23 cellular contexts compared by ENCODE assay signal in the genomic region with DNA sequence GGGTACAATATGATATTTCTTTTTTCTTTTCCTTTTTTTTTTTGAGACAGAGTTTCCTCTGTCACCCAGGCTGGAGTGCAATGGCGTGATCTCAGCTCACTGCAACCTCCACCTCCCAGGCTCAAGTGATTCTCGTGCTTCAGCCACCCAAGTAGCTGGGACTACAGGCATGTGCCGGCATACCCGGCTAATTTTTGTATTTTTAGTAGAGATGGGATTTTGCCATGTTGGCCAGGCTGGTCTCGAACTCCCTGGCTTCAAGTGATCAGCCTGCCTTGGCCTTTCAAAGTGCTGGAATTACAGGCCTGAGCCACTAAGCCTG. TPM values are rescaled to one million over a fixed set of nuclear protein-coding genes. Genes with fewer than 3 reads are reported as not detected.
"Had no signal": no experiment of that assay in that cellular context is flagged by ENCODE, and none has a peak within 500 bp of the region (broad histone marks: within the 10 kb centered on the region; RNA-seq: fewer than 3 reads in every experiment).

No MANE protein-coding gene starts in this region.

RNA-seq across cellular contexts. Expression of gene CALHM1, which starts 41.6 kb away (rescaled TPM):
- total RNA-seq: left cardiac atrium; left lobe of liver; left ventricle myocardium superior; lung microvascular endothelial cell; mesenteric fat pad; mucosa of descending colon; myocyte; naive thymus-derived CD4-positive, alpha-beta T cell; natural killer cell treated with Interleukin-12 subunit alpha and Interleukin-12 subunit beta and Interleukin-15 and Interleukin-18, amount 100 ng/mL, for 72 hours; occipital lobe; osteocyte; posterior vena cava; pulmonary artery endothelial cell; renal cortical epithelial cell; right atrium auricular region; right lobe of liver; skeletal muscle tissue; smooth muscle cell; stomach; thyroid gland; transverse colon; upper lobe of right lung had no signal
- polyA plus RNA-seq: keratinocyte; naive thymus-derived CD4-positive, alpha-beta T cell; stomach had no signal
